18 cellular contexts compared by ENCODE assay signal in the genomic region with DNA sequence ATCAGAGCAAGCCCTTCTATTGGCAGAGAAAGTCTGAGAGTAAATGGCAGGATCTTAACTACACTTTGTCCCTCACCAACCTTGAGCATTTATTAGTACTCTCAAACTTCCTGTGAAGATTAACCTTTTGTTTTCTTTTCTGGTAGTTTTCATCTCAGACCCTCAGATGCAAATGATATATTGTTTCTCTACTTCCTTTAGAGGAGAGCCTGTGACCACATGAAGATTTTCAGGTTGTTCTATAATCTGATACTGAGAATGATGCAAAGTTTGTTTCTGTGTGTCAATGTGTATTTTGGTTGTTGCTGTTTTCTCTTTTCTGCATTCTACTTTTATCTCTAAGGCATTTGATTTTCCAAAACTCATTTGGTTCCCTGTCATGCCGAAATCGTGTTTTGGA.
A peak's percentile ranks its signal among the peaks of the same experiment; 100 is the strongest.
DNase-seq lines count a peak whose midpoint lies in the region; ATAC-seq and TF ChIP-seq lines count a peak whose summit lies in the region.
"Had no signal": no experiment of that assay in that cellular context is flagged by ENCODE, and none has a peak within 500 bp of the region (broad histone marks: within the 10 kb centered on the region; RNA-seq: fewer than 3 reads in every experiment).

No MANE protein-coding gene starts in this region.

- TF ChIP-seq POLR2A in upper lobe of left lung (IDR thresholded peaks at IDR 0.05): no peak

- H3K36me3 Mint-ChIP-seq in stimulated activated effector memory CD8-positive, alpha-beta T cell treated with anti-CD3 and anti-CD28 coated beads, Interleukin-12 subunit alpha, Interleukin-12 subunit beta, amount 100 ng/mL, for 72 hours: no peaks in the 10 kb centered on the region
- no peaks in the 10 kb centered on the region for H3K36me3 Mint-ChIP-seq in glutamatergic neuron (ENCODE audit: unreplicated experiment)

- WGBS in upper lobe of left lung, 2 donors: 81 to 84% methylated on average over 2 of the region's 2 CpGs

- TF ChIP-seq CTCF in upper lobe of left lung (IDR thresholded peaks at IDR 0.05) (no peak), glutamatergic neuron (IDR thresholded peaks at IDR 0.05; ENCODE audit: partially characterized antibody, unreplicated experiment) (no peak)

- no peaks in the 10 kb centered on the region for H3K9me3 Mint-ChIP-seq in stimulated activated effector memory CD8-positive, alpha-beta T cell treated with anti-CD3 and anti-CD28 coated beads, Interleukin-12 subunit alpha, Interleukin-12 subunit beta, amount 100 ng/mL, for 72 hours
- no peaks in the 10 kb centered on the region for H3K9me3 Mint-ChIP-seq in glutamatergic neuron (ENCODE audit: unreplicated experiment)
- H3K9me3 Mint-ChIP-seq: effector memory CD8-positive, alpha-beta T cell had no signal

- H3K27ac ChIP-seq in upper lobe of left lung: no peak overlapping the region
- H3K27ac ChIP-seq: BLaER1, upper lobe of right lung had no signal

- no peak overlapping the region for H3K4me3 ChIP-seq in upper lobe of left lung
- H3K4me3 ChIP-seq: BLaER1, upper lobe of right lung had no signal

- no peak for TF ChIP-seq EP300 in upper lobe of left lung (IDR thresholded peaks at IDR 0.05)

- H3K9me3 ChIP-seq in upper lobe of left lung: no peaks in the 10 kb centered on the region
- H3K9me3 ChIP-seq: BLaER1, upper lobe of right lung had no signal

- peak overlapping the region; percentile 48 for H3K27ac Mint-ChIP-seq in stimulated activated effector memory CD8-positive, alpha-beta T cell treated with anti-CD3 and anti-CD28 coated beads, Interleukin-12 subunit alpha, Interleukin-12 subunit beta, amount 100 ng/mL, for 72 hours
- no peak overlapping the region for H3K27ac Mint-ChIP-seq in glutamatergic neuron (ENCODE audit: unreplicated experiment)
- H3K27ac Mint-ChIP-seq: effector memory CD8-positive, alpha-beta T cell had no signal

- no peak for DNase-seq in stimulated activated effector memory CD8-positive, alpha-beta T cell treated with anti-CD3 and anti-CD28 coated beads, Interleukin-12 subunit alpha, Interleukin-12 subunit beta, amount 100 ng/mL, for 72 hours (ENCODE audit: low spot score in 2 of 2)
- DNase-seq in dedifferentiated amniotic fluid mesenchymal stem cell (ENCODE audit: extremely low spot score) (no peak), upper lobe of left lung (no peak), glutamatergic neuron (no peak)
- DNase-seq: caudate nucleus; effector memory CD8-positive, alpha-beta T cell; hippocampal formation; NCI-H146; NCI-H226; SIG-M5; stimulated activated naive CD4-positive, alpha-beta T cell; T-helper 17 cell; upper lobe of right lung had no signal

- H3K4me3 Mint-ChIP-seq in stimulated activated effector memory CD8-positive, alpha-beta T cell treated with anti-CD3 and anti-CD28 coated beads, Interleukin-12 subunit alpha, Interleukin-12 subunit beta, amount 100 ng/mL, for 72 hours: no peak overlapping the region
- no peak overlapping the region for H3K4me3 Mint-ChIP-seq in glutamatergic neuron (ENCODE audit: unreplicated experiment)
- H3K4me3 Mint-ChIP-seq: effector memory CD8-positive, alpha-beta T cell; T-helper 17 cell had no signal

- H3K27me3 Mint-ChIP-seq in glutamatergic neuron (ENCODE audit: unreplicated experiment): no peaks in the 10 kb centered on the region
- H3K27me3 Mint-ChIP-seq: T-helper 17 cell had no signal

- H3K4me1 ChIP-seq in upper lobe of left lung: no peaks in the 10 kb centered on the region
- H3K4me1 ChIP-seq: BLaER1, upper lobe of right lung had no signal

- no peaks in the 10 kb centered on the region for H3K27me3 ChIP-seq in upper lobe of left lung
- H3K27me3 ChIP-seq: upper lobe of right lung had no signal

- H3K4me1 Mint-ChIP-seq in stimulated activated effector memory CD8-positive, alpha-beta T cell treated with anti-CD3 and anti-CD28 coated beads, Interleukin-12 subunit alpha, Interleukin-12 subunit beta, amount 100 ng/mL, for 72 hours: no peaks in the 10 kb centered on the region
- H3K4me1 Mint-ChIP-seq in glutamatergic neuron (ENCODE audit: low read depth, unreplicated experiment): no peaks in the 10 kb centered on the region
- H3K4me1 Mint-ChIP-seq: T-helper 17 cell had no signal

- no peaks in the 10 kb centered on the region for H3K36me3 ChIP-seq in upper lobe of left lung
- H3K36me3 ChIP-seq: BLaER1, upper lobe of right lung had no signal

- ATAC-seq in GM18909 (IDR thresholded peaks at IDR 0.05; ENCODE audit: poor library complexity, unreplicated experiment) (peak; percentile 71), GM21786 (IDR thresholded peaks at IDR 0.05; ENCODE audit: unreplicated experiment) (peak; percentile 96), HG03103 (IDR thresholded peaks at IDR 0.05; ENCODE audit: low read depth, unreplicated experiment) (peak; percentile 70), GM21381 (IDR thresholded peaks at IDR 0.05; ENCODE audit: unreplicated experiment) (no peak), upper lobe of left lung (ENCODE audit: low FRiP score in 2 of 2) (no peak)
- no peak for ATAC-seq in stimulated activated effector memory CD8-positive, alpha-beta T cell treated with anti-CD3 and anti-CD28 coated beads, Interleukin-12 subunit alpha, Interleukin-12 subunit beta, amount 100 ng/mL, for 72 hours
- ATAC-seq: effector memory CD8-positive, alpha-beta T cell; T-helper 17 cell; upper lobe of right lung had no signal

Comparison
In these comparisons a context has a peak if more than half of its experiments do, and no peak if none do; other contexts are left out.
1. ATAC-seq: peak in GM18909 (single experiment), GM21786 (single experiment) and HG03103 (single experiment); none in stimulated activated effector memory CD8-positive, alpha-beta T cell treated with anti-CD3 and anti-CD28 coated beads, Interleukin-12 subunit alpha, Interleukin-12 subunit beta, amount 100 ng/mL, for 72 hours (single experiment), GM21381 (single experiment) and upper lobe of left lung (0 of 2).